Comparison of ENCODE assay signal across 8 cellular contexts in genomic region chr11:121426476-121427454, GRCh38. TPM values are rescaled to one million over a fixed set of nuclear protein-coding genes. Genes with fewer than 3 reads are reported as not detected.
DNase-seq lines count a peak whose midpoint lies in the region; ATAC-seq, FAIRE-seq and TF ChIP-seq lines count a peak whose summit lies in the region.

No MANE protein-coding gene starts in this region.

- 3% methylated on average over 37 of the region's 56 CpGs for WGBS in K562 (ENCODE audit: insufficient coverage, low coverage, missing lambda C conversion rate)

- H3K9me3 ChIP-seq in RWPE2 (ENCODE audit: severe bottlenecking) (no peaks in the 10 kb centered on the region), K562 (replicated peaks; ENCODE audit: control insufficient read depth, insufficient read depth, low read depth, low read length) (no peaks in the 10 kb centered on the region)

- no peak for FAIRE-seq in K562 (lab: Jason Lieb, UNC)

- intact Hi-C loops in K562 (cut with micrococcal nuclease): no loop called here

- TF ChIP-seq RAD21 in K562 (CRISPR knock-in tag; conservative IDR thresholded peaks at IDR 0.05 in 1 of 2, IDR thresholded peaks at IDR 0.05 in 1 of 2): no peak

- H3K27me3 ChIP-seq in RWPE2 (ENCODE audit: insufficient read depth, poor library complexity, severe bottlenecking) (peaks cover 4% of the 10 kb centered on the region), K562 (ENCODE audit: control insufficient read depth in 2 of 2, insufficient read depth in 2 of 2, low read length in 2 of 2) (peaks cover 0 to 18% of the 10 kb centered on the region in 2 experiments; a peak in 3 of 5 replicates)

- peak overlapping the region; percentile 49; the same call in 1 of the 2 replicates for H3K4me2 ChIP-seq in K562 (ENCODE audit: insufficient read depth, low read length)

- H3K4me1 ChIP-seq in RWPE2 (ENCODE audit: insufficient read depth, poor library complexity, severe bottlenecking) (no peaks in the 10 kb centered on the region), K562 (replicated peaks in 1 of 2; ENCODE audit: control insufficient read depth in 2 of 2, insufficient read depth in 2 of 2, low read length in 2 of 2) (peaks cover 0 to 6% of the 10 kb centered on the region in 2 experiments; a peak in 2 of 5 replicates)

- POLR2A ChIA-PET in K562 (lab: Yijun Ruan, JAX): no interaction called here

- TF ChIP-seq EP300 in K562 (IDR thresholded peaks at IDR 0.05; ENCODE audit: low read length): no peak

- H3K27ac ChIP-seq in RWPE2 (ENCODE audit: poor library complexity, severe bottlenecking) (no peak overlapping the region), K562 (ENCODE audit: extremely low read depth, low read depth, low read length) (no peak overlapping the region)

- BruUV-seq in K562 (replicated peaks; lab: Mats Ljungman, UMichigan): no TSS peak

- H3K9me1 ChIP-seq in K562 (ENCODE audit: control insufficient read depth, insufficient read depth, low read length): no peaks in the 10 kb centered on the region

- no peak overlapping the region for H3K9ac ChIP-seq in K562 (ENCODE audit: insufficient read depth in 1 of 2, low read depth in 2 of 2, low read length in 2 of 2)

- CTCF ChIA-PET in K562 (lab: Yijun Ruan, JAX; ENCODE audit: low intra/inter-chr PET ratio): no interaction called here

- ATAC-seq in RWPE2 (ENCODE audit: low read depth): peak; percentile 71
- peak; percentile 94 for ATAC-seq in K562
- ATAC-seq in GM18858 (IDR thresholded peaks at IDR 0.05; ENCODE audit: unreplicated experiment): no peak

- TF ChIP-seq CTCF in RWPE2 (IDR thresholded peaks at IDR 0.05; ENCODE audit: poor library complexity, severe bottlenecking) (peak; percentile 29), K562 (IDR thresholded peaks at IDR 0.05 in 2 of 3, conservative IDR thresholded peaks at IDR 0.05 in 1 of 3; ENCODE audit: insufficient read depth in 2 of 3, low read depth in 1 of 3, low read length in 3 of 3) (peak in 1 of 3 experiments; percentile 22; a peak in 1 of 6 replicates)

- TF ChIP-seq POLR2A in K562 (conservative IDR thresholded peaks at IDR 0.05): no peak

- DNase-seq in NCI-H345 (lab: John Stamatoyannopoulos, UW): peak; percentile 13
- DNase-seq in NCI-H345 treated with DMSO at 0.1 percent for 48 hours (lab: John Stamatoyannopoulos, UW; ENCODE audit: unreplicated experiment): no peak
- DNase-seq in RWPE2 (ENCODE audit: low spot score): no peak
- DNase-seq in K562 (ENCODE audit: extremely low read depth in 1 of 4, low spot score in 3 of 4): peak; percentile 25 to 44 (median 38)
- DNase-seq in left kidney (ENCODE audit: low read depth, low spot score): peak; percentile 67
- peak; percentile 31 for DNase-seq in stimulated activated CD8-positive, alpha-beta memory T cell treated with anti-CD3 and anti-CD28 coated beads, Interleukin-15, amount 100 ng/mL, for 24 hours (ENCODE audit: low read depth)
- DNase-seq in NCI-H524 treated with DMSO at 0.1 percent for 48 hours (lab: John Stamatoyannopoulos, UW): no peak

- H3K4me3 ChIP-seq in RWPE2 (ENCODE audit: severe bottlenecking) (peak overlapping the region; percentile 8), K562 (no peak overlapping the region)

- H4K20me1 ChIP-seq in K562 (replicated peaks; ENCODE audit: control insufficient read depth, insufficient read depth, low read length): no peaks in the 10 kb centered on the region

- H3K36me3 ChIP-seq in RWPE2 (ENCODE audit: low read depth) (no peaks in the 10 kb centered on the region), K562 (ENCODE audit: control insufficient read depth, insufficient read depth, low read length) (no peaks in the 10 kb centered on the region)

- H3K79me2 ChIP-seq in K562 (ENCODE audit: control insufficient read depth, insufficient read depth, low read length): no peaks in the 10 kb centered on the region

- H2AFZ ChIP-seq in K562 (ENCODE audit: low read depth, low read length): no peak overlapping the region

- in situ Hi-C loops in K562 (cut with MboI): no loop called here

TF ChIP-seq in K562, 482 proteins besides CTCF, POLR2A, EP300 and RAD21:
- no peak for TF ChIP-seq BRD4 (IDR thresholded peaks at IDR 0.05)
- peak; percentile 81 for TF ChIP-seq HNRNPLL (IDR thresholded peaks at IDR 0.05; ENCODE audit: low read depth, low read length, poor library complexity, severe bottlenecking)
- peak; percentile 78 to 79; a peak in 2 of 4 replicates for TF ChIP-seq NRF1 (conservative IDR thresholded peaks at IDR 0.05 in 1 of 2, IDR thresholded peaks at IDR 0.05 in 1 of 2)
- TF ChIP-seq STAG1 (CRISPR knock-in tag; IDR thresholded peaks at IDR 0.05; ENCODE audit: borderline replicate concordance): no peak
- no peak for TF ChIP-seq C11orf30 (IDR thresholded peaks at IDR 0.05; ENCODE audit: low read depth)
- TF ChIP-seq ZNF551 (CRISPR knock-in tag; IDR thresholded peaks at IDR 0.05): no peak
- TF ChIP-seq CBX1 (IDR thresholded peaks at IDR 0.05; ENCODE audit: low read depth): no peak
- no peak for TF ChIP-seq ZNF384 (IDR thresholded peaks at IDR 0.05; ENCODE audit: low read depth, low read length)
- 0 out of 2 replicates have a peak, but pooled peaks have one; percentile 28 for TF ChIP-seq CXXC5 (CRISPR knock-in tag; IDR thresholded peaks at IDR 0.05)

RNA-seq across cellular contexts. Expression of gene SORL1, which starts 25.3 kb away (rescaled TPM):
- 0.63 TPM in 1 of 2 replicates, not detected in the other for total RNA-seq in K562 (2011; cell fraction: chromatin; rRNA removed; ENCODE audit: low replicate concordance)
- total RNA-seq in K562 (2011; cell fraction: nucleolus; rRNA removed): 0.13 and 0.17 TPM in 2 replicates
- total RNA-seq in K562 (2011; cell fraction: nucleoplasm; rRNA removed): 0.07 TPM in 1 of 2 replicates, not detected in the other
- 0.04 TPM in 1 of 2 replicates, not detected in the other for total RNA-seq in K562 (2014; rRNA removed)
- total RNA-seq in K562 (2014; rRNA removed; fragmentation: Illumina TruSeq; extraction: Trizol): not detected in 2 replicates
- total RNA-seq in K562 (2015; rRNA removed; fragmentation: Illumina TruSeq; extraction: Trizol): not detected in 2 replicates
- 0.60 and 0.66 TPM in 2 replicates for total RNA-seq in K562 (2021)
- 0.03 TPM in 1 of 2 replicates, not detected in the other for polyA plus RNA-seq in K562 (2011; rRNA removed)
- polyA plus RNA-seq in K562 (2011; cell fraction: cytosol; rRNA removed): under 0.01 and 0.01 TPM in 2 replicates
- 0.06 and 0.13 TPM in 2 replicates for polyA plus RNA-seq in K562 (2011; cell fraction: nucleus; rRNA removed)
- 0.01 and 0.05 TPM in 2 replicates for polyA plus RNA-seq in K562 (2012)
- 0.01 TPM in 1 of 2 replicates, not detected in the other for polyA plus RNA-seq in K562 (2014; fragmentation: Illumina TruSeq; extraction: Trizol)
- polyA plus RNA-seq in K562 (2014; fragmentation: Nextera tagmentation; extraction: Ambion mirVana): under 1 TPM in 1 of 2 experiments, not detected in 1; 0.01 TPM
- 0.01 TPM in 1 of 2 replicates, not detected in the other for polyA plus RNA-seq in K562 (2014; rRNA removed)
- 0.06 and 0.07 TPM in 2 replicates for polyA minus RNA-seq in K562 (2011; rRNA and poly(A)+ RNA removed)
- 1.0 TPM in 1 of 2 replicates, not detected in the other for polyA minus RNA-seq in K562 (2011; cell fraction: cytosol; rRNA and poly(A)+ RNA removed)
- polyA minus RNA-seq in K562 (2011; cell fraction: nucleus; rRNA and poly(A)+ RNA removed): 0.11 TPM in 1 of 2 replicates, not detected in the other

Comparison
In these comparisons a context has a peak if more than half of its experiments do, and no peak if none do; other contexts are left out.
1. DNase-seq: peak in NCI-H345 (single experiment), K562 (4 of 4), left kidney (single experiment) and stimulated activated CD8-positive, alpha-beta memory T cell treated with anti-CD3 and anti-CD28 coated beads, Interleukin-15, amount 100 ng/mL, for 24 hours (single experiment); none in NCI-H345 treated with DMSO at 0.1 percent for 48 hours (single experiment), RWPE2 (single experiment) and NCI-H524 treated with DMSO at 0.1 percent for 48 hours (single experiment).